In genomic region chr6:17015144-17015543, GRCh38 we compare ENCODE assay signal across 10 cellular contexts.
A peak's percentile ranks its signal among the peaks of the same experiment; 100 is the strongest.
DNase-seq lines count a peak whose midpoint lies in the region; ATAC-seq and TF ChIP-seq lines count a peak whose summit lies in the region.
"Had no signal": no experiment of that assay in that cellular context is flagged by ENCODE, and none has a peak within 500 bp of the region (broad histone marks: within the 10 kb centered on the region; RNA-seq: fewer than 3 reads in every experiment).

No MANE protein-coding gene starts in this region.

- peak; percentile 20 for DNase-seq in activated CD4-positive, alpha-beta T cell treated with anti-CD3 and anti-CD28 coated beads for 48 hours
- DNase-seq in activated CD4-positive, alpha-beta T cell treated with anti-CD3 and anti-CD28 coated beads for 1 hour, result no peak
- peak; percentile 50 for DNase-seq in activated CD8-positive, alpha-beta T cell treated with anti-CD3 and anti-CD28 coated beads for 36 hours
- DNase-seq in skeletal muscle cell (ENCODE audit: low read depth) (peak; percentile 70), islet precursor cell (no peak), NCI-H526 (lab: John Stamatoyannopoulos, UW) (no peak), ecto neural progenitor cell (ENCODE audit: low spot score) (no peak)
- DNase-seq: cortex of kidney, NCI-H1436 treated with DMSO at 0.1 percent for 48 hours had no signal

- H3K9me3 Mint-ChIP-seq in activated CD8-positive, alpha-beta T cell treated with anti-CD3 and anti-CD28 coated beads for 36 hours, result peaks cover 3% of the 10 kb centered on the region

- peak overlapping the region; percentile 29 for H3K4me3 Mint-ChIP-seq in activated CD8-positive, alpha-beta T cell treated with anti-CD3 and anti-CD28 coated beads for 36 hours

- no peaks in the 10 kb centered on the region for H3K36me3 Mint-ChIP-seq in activated CD8-positive, alpha-beta T cell treated with anti-CD3 and anti-CD28 coated beads for 36 hours (ENCODE audit: low read depth)

- POLR2A ChIA-PET in activated CD8-positive, alpha-beta T cell treated with anti-CD3 and anti-CD28 coated beads for 36 hours (lab: Charles Lee), result interaction anchor here (0.6 kb wide), 1 partner anchor 318 kb away, joined by 3 read pairs; no protein-coding TSS in a partner anchor

- peak; percentile 85 for ATAC-seq in HG03045 (IDR thresholded peaks at IDR 0.05; ENCODE audit: unreplicated experiment)
- peak; percentile 83 for ATAC-seq in activated CD8-positive, alpha-beta T cell treated with anti-CD3 and anti-CD28 coated beads for 36 hours

- TF ChIP-seq CTCF in activated CD8-positive, alpha-beta T cell treated with anti-CD3 and anti-CD28 coated beads for 36 hours (IDR thresholded peaks at IDR 0.05), result no peak

- intact Hi-C loops in activated CD8-positive, alpha-beta T cell treated with anti-CD3 and anti-CD28 coated beads for 36 hours (cut with micrococcal nuclease), result no loop called here

- CTCF ChIA-PET in activated CD8-positive, alpha-beta T cell treated with anti-CD3 and anti-CD28 coated beads for 36 hours (lab: Charles Lee), result interaction anchor here (2.1 kb wide), 1 partner anchor 13 kb away, joined by 5 read pairs; no protein-coding TSS in a partner anchor

- no peak overlapping the region for H3K4me3 ChIP-seq in skeletal muscle cell (ENCODE audit: low read depth, low read length)

- peaks cover 14% of the 10 kb centered on the region for H3K4me1 Mint-ChIP-seq in activated CD8-positive, alpha-beta T cell treated with anti-CD3 and anti-CD28 coated beads for 36 hours (ENCODE audit: low read depth)

- peaks cover 25% of the 10 kb centered on the region for H3K27me3 Mint-ChIP-seq in activated CD8-positive, alpha-beta T cell treated with anti-CD3 and anti-CD28 coated beads for 36 hours

- H3K27ac Mint-ChIP-seq in activated CD8-positive, alpha-beta T cell treated with anti-CD3 and anti-CD28 coated beads for 36 hours, result peak overlapping the region; percentile 39

Comparison
In these comparisons a context has a peak if more than half of its experiments do, and no peak if none do; other contexts are left out.
1. DNase-seq: peak in activated CD4-positive, alpha-beta T cell treated with anti-CD3 and anti-CD28 coated beads for 48 hours (single experiment), activated CD8-positive, alpha-beta T cell treated with anti-CD3 and anti-CD28 coated beads for 36 hours (single experiment) and skeletal muscle cell (single experiment); none in activated CD4-positive, alpha-beta T cell treated with anti-CD3 and anti-CD28 coated beads for 1 hour (single experiment), islet precursor cell (single experiment), NCI-H526 (0 of 2) and ecto neural progenitor cell (single experiment).